Comparison of ENCODE assay signal across 2 cellular contexts in the genomic region with DNA sequence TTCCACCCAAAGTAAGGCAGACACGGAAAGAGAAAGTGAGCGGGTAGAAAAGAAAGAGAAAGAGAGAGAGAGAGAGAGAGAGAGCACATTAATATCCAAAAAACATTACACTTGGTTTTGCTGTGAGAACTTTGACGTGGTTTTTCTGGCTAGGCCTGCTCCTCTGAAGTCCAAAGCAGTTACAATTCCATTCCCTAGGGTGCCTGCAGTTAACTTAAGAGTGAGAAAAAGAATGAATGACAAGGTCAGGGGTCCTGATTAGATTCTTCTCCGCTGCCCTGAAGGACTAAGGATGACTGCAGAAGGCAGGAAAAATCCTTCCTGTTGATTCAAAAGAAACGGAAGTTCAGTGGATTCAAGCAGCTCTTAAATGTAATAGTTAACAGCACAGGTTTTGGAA.
TF ChIP-seq lines count a peak whose summit lies in the region.

No MANE protein-coding gene starts in this region.

TF ChIP-seq in GM23338, 12 proteins besides CTCF, POLR2A, EP300 and RAD21 (continued from another document and continues in another):
- no peak for TF ChIP-seq JUNB (IDR thresholded peaks at IDR 0.05; ENCODE audit: unreplicated experiment)
- TF ChIP-seq, protein P1, sequence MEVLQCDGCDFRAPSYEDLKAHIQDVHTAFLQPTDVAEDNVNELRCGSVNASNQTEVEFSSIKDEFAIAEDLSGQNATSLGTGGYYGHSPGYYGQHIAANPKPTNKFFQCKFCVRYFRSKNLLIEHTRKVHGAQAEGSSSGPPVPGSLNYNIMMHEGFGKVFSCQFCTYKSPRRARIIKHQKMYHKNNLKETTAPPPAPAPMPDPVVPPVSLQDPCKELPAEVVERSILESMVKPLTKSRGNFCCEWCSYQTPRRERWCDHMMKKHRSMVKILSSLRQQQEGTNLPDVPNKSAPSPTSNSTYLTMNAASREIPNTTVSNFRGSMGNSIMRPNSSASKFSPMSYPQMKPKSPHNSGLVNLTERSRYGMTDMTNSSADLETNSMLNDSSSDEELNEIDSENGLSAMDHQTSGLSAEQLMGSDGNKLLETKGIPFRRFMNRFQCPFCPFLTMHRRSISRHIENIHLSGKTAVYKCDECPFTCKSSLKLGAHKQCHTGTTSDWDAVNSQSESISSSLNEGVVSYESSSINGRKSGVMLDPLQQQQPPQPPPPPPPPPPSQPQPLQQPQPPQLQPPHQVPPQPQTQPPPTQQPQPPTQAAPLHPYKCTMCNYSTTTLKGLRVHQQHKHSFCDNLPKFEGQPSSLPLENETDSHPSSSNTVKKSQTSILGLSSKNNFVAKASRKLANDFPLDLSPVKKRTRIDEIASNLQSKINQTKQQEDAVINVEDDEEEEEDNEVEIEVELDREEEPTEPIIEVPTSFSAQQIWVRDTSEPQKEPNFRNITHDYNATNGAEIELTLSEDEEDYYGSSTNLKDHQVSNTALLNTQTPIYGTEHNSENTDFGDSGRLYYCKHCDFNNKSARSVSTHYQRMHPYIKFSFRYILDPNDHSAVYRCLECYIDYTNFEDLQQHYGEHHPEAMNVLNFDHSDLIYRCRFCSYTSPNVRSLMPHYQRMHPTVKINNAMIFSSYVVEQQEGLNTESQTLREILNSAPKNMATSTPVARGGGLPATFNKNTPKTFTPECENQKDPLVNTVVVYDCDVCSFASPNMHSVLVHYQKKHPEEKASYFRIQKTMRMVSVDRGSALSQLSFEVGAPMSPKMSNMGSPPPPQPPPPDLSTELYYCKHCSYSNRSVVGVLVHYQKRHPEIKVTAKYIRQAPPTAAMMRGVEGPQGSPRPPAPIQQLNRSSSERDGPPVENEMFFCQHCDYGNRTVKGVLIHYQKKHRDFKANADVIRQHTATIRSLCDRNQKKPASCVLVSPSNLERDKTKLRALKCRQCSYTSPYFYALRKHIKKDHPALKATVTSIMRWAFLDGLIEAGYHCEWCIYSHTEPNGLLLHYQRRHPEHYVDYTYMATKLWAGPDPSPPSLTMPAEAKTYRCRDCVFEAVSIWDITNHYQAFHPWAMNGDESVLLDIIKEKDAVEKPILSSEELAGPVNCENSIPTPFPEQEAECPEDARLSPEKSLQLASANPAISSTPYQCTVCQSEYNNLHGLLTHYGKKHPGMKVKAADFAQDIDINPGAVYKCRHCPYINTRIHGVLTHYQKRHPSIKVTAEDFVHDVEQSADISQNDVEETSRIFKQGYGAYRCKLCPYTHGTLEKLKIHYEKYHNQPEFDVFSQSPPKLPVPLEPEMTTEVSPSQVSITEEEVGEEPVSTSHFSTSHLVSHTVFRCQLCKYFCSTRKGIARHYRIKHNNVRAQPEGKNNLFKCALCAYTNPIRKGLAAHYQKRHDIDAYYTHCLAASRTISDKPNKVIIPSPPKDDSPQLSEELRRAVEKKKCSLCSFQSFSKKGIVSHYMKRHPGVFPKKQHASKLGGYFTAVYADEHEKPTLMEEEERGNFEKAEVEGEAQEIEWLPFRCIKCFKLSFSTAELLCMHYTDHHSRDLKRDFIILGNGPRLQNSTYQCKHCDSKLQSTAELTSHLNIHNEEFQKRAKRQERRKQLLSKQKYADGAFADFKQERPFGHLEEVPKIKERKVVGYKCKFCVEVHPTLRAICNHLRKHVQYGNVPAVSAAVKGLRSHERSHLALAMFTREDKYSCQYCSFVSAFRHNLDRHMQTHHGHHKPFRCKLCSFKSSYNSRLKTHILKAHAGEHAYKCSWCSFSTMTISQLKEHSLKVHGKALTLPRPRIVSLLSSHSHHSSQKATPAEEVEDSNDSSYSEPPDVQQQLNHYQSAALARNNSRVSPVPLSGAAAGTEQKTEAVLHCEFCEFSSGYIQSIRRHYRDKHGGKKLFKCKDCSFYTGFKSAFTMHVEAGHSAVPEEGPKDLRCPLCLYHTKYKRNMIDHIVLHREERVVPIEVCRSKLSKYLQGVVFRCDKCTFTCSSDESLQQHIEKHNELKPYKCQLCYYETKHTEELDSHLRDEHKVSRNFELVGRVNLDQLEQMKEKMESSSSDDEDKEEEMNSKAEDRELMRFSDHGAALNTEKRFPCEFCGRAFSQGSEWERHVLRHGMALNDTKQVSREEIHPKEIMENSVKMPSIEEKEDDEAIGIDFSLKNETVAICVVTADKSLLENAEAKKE (CRISPR knock-in tag; IDR thresholded peaks at IDR 0.05): no peak
- no peak for TF ChIP-seq EZH2 (IDR thresholded peaks at IDR 0.05; ENCODE audit: low read depth, unreplicated experiment)
- no peak for TF ChIP-seq ZNF114 (CRISPR knock-in tag; IDR thresholded peaks at IDR 0.05)
- TF ChIP-seq, protein P2, sequence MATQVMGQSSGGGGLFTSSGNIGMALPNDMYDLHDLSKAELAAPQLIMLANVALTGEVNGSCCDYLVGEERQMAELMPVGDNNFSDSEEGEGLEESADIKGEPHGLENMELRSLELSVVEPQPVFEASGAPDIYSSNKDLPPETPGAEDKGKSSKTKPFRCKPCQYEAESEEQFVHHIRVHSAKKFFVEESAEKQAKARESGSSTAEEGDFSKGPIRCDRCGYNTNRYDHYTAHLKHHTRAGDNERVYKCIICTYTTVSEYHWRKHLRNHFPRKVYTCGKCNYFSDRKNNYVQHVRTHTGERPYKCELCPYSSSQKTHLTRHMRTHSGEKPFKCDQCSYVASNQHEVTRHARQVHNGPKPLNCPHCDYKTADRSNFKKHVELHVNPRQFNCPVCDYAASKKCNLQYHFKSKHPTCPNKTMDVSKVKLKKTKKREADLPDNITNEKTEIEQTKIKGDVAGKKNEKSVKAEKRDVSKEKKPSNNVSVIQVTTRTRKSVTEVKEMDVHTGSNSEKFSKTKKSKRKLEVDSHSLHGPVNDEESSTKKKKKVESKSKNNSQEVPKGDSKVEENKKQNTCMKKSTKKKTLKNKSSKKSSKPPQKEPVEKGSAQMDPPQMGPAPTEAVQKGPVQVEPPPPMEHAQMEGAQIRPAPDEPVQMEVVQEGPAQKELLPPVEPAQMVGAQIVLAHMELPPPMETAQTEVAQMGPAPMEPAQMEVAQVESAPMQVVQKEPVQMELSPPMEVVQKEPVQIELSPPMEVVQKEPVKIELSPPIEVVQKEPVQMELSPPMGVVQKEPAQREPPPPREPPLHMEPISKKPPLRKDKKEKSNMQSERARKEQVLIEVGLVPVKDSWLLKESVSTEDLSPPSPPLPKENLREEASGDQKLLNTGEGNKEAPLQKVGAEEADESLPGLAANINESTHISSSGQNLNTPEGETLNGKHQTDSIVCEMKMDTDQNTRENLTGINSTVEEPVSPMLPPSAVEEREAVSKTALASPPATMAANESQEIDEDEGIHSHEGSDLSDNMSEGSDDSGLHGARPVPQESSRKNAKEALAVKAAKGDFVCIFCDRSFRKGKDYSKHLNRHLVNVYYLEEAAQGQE (IDR thresholded peaks at IDR 0.05; ENCODE audit: unreplicated experiment): no peak
- TF ChIP-seq ZNF331 (CRISPR knock-in tag; IDR thresholded peaks at IDR 0.05; ENCODE audit: low read depth): no peak
- no peak for TF ChIP-seq EZH2phosphoT487 (IDR thresholded peaks at IDR 0.05; ENCODE audit: unreplicated experiment)
- no peak for TF ChIP-seq POLR2AphosphoS5 (IDR thresholded peaks at IDR 0.05; ENCODE audit: low read depth)
- no peak for TF ChIP-seq NANOG (IDR thresholded peaks at IDR 0.05; ENCODE audit: borderline replicate concordance)
- TF ChIP-seq, protein P3, sequence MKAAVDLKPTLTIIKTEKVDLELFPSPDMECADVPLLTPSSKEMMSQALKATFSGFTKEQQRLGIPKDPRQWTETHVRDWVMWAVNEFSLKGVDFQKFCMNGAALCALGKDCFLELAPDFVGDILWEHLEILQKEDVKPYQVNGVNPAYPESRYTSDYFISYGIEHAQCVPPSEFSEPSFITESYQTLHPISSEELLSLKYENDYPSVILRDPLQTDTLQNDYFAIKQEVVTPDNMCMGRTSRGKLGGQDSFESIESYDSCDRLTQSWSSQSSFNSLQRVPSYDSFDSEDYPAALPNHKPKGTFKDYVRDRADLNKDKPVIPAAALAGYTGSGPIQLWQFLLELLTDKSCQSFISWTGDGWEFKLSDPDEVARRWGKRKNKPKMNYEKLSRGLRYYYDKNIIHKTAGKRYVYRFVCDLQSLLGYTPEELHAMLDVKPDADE (IDR thresholded peaks at IDR 0.05): no peak

TF ChIP-seq in WTC11, 78 proteins besides CTCF, POLR2A, EP300 and RAD21 (continued from another document):
- TF ChIP-seq TCF7 (CRISPR knock-in tag; IDR thresholded peaks at IDR 0.05; ENCODE audit: low read depth) (no peak), NR1H2 (CRISPR knock-in tag; IDR thresholded peaks at IDR 0.05) (no peak), FOXJ3 (CRISPR knock-in tag; IDR thresholded peaks at IDR 0.05; ENCODE audit: borderline replicate concordance) (no peak), ZNF671 (CRISPR knock-in tag; IDR thresholded peaks at IDR 0.05) (no peak), OVOL2 (CRISPR knock-in tag; IDR thresholded peaks at IDR 0.05; ENCODE audit: borderline replicate concordance) (no peak), JUN (CRISPR knock-in tag; IDR thresholded peaks at IDR 0.05) (no peak), NFATC4 (CRISPR knock-in tag; IDR thresholded peaks at IDR 0.05) (no peak), ZNF219 (CRISPR knock-in tag; IDR thresholded peaks at IDR 0.05; ENCODE audit: borderline replicate concordance) (no peak)
- TF ChIP-seq, protein P4, sequence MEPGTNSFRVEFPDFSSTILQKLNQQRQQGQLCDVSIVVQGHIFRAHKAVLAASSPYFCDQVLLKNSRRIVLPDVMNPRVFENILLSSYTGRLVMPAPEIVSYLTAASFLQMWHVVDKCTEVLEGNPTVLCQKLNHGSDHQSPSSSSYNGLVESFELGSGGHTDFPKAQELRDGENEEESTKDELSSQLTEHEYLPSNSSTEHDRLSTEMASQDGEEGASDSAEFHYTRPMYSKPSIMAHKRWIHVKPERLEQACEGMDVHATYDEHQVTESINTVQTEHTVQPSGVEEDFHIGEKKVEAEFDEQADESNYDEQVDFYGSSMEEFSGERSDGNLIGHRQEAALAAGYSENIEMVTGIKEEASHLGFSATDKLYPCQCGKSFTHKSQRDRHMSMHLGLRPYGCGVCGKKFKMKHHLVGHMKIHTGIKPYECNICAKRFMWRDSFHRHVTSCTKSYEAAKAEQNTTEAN (CRISPR knock-in tag; IDR thresholded peaks at IDR 0.05): no peak
